In genomic region chr5:75167345-75167744, GRCh38 we compare ENCODE assay signal across 14 cellular contexts.
DNase-seq lines count a peak whose midpoint lies in the region; ATAC-seq and TF ChIP-seq lines count a peak whose summit lies in the region.
"Had no signal": no experiment of that assay in that cellular context is flagged by ENCODE, and none has a peak within 500 bp of the region (broad histone marks: within the 10 kb centered on the region; RNA-seq: fewer than 3 reads in every experiment).

No MANE protein-coding gene starts in this region.

- no peaks in the 10 kb centered on the region for H3K4me1 Mint-ChIP-seq in activated T-cell treated with anti-CD3 and anti-CD28 coated beads, Interleukin-2, amount 50 U/mL, for 72 hours (ENCODE audit: low read depth)
- H3K4me1 Mint-ChIP-seq: T-helper 17 cell had no signal

- H3K27ac Mint-ChIP-seq in activated T-cell treated with anti-CD3 and anti-CD28 coated beads, Interleukin-2, amount 50 U/mL, for 72 hours: no peak overlapping the region
- H3K27ac Mint-ChIP-seq: T-helper 17 cell had no signal

- H3K79me2 ChIP-seq in Loucy (ENCODE audit: insufficient read depth, low read length) (no peaks in the 10 kb centered on the region), osteoblast (ENCODE audit: insufficient read depth, low read length) (no peaks in the 10 kb centered on the region)

- H3K9me3 Mint-ChIP-seq in activated T-cell treated with anti-CD3 and anti-CD28 coated beads, Interleukin-2, amount 50 U/mL, for 72 hours: peaks cover under 1 to 1% of the 10 kb centered on the region in 2 donors

- H4K20me1 ChIP-seq in Loucy (ENCODE audit: insufficient read depth, low read length, poor library complexity, severe bottlenecking) (no peaks in the 10 kb centered on the region), osteoblast (ENCODE audit: insufficient read depth, low read length) (no peaks in the 10 kb centered on the region)

- H3K27ac ChIP-seq in osteoblast (ENCODE audit: low read depth, low read length): no peak overlapping the region
- H3K27ac ChIP-seq: skin epidermis had no signal

- H3F3A ChIP-seq in Loucy (ENCODE audit: low read depth): no peaks in the 10 kb centered on the region

- no peaks in the 10 kb centered on the region for H3K27me3 Mint-ChIP-seq in activated T-cell treated with anti-CD3 and anti-CD28 coated beads, Interleukin-2, amount 50 U/mL, for 72 hours (ENCODE audit: low read depth)
- H3K27me3 Mint-ChIP-seq: T-helper 17 cell had no signal

- H3K9me3 ChIP-seq in Loucy (ENCODE audit: insufficient read depth, low read depth, low read length) (no peaks in the 10 kb centered on the region), osteoblast (ENCODE audit: low read depth, low read length) (no peaks in the 10 kb centered on the region)
- H3K9me3 ChIP-seq: MG63 had no signal

- DNase-seq in DMS53 (lab: John Stamatoyannopoulos, UW) (peak; percentile 50), DMS53 treated with DMSO at 0.1 percent for 48 hours (lab: John Stamatoyannopoulos, UW; ENCODE audit: unreplicated experiment) (no peak), cardiac fibroblast (ENCODE audit: low read depth in 2 of 2) (peak in 1 of 2 donors; percentile 10), osteoblast (ENCODE audit: insufficient read length, low spot score, missing footprints) (no peak), globus pallidus (ENCODE audit: low spot score) (no peak)
- DNase-seq in activated T-cell treated with anti-CD3 and anti-CD28 coated beads, Interleukin-2, amount 50 U/mL, for 72 hours: no peak
- DNase-seq: 8988T, caudate nucleus, MG63, NCI-H526, T-helper 17 cell had no signal

- H3K27me3 ChIP-seq in Loucy (ENCODE audit: insufficient read depth, low read length, poor library complexity, severe bottlenecking): no peaks in the 10 kb centered on the region
- no peaks in the 10 kb centered on the region for H3K27me3 ChIP-seq in osteoblast (ENCODE audit: insufficient read depth, low read length)
- H3K27me3 ChIP-seq: MG63 had no signal

- peaks cover 9% of the 10 kb centered on the region for H3K4me1 ChIP-seq in Loucy (ENCODE audit: insufficient read depth, low read length, poor library complexity, severe bottlenecking)
- no peaks in the 10 kb centered on the region for H3K4me1 ChIP-seq in osteoblast (ENCODE audit: insufficient read depth, low read length)

- peaks cover 0 to under 1% of the 10 kb centered on the region in 2 donors for H3K36me3 Mint-ChIP-seq in activated T-cell treated with anti-CD3 and anti-CD28 coated beads, Interleukin-2, amount 50 U/mL, for 72 hours (ENCODE audit: insufficient read depth in 2 of 2)

- H2AFZ ChIP-seq in Loucy (ENCODE audit: low read length) (no peak overlapping the region), osteoblast (ENCODE audit: low read length) (no peak overlapping the region)

- TF ChIP-seq CTCF in Loucy (conservative IDR thresholded peaks at IDR 0.05; ENCODE audit: low read length) (peak; percentile 55), cardiac fibroblast (IDR thresholded peaks at IDR 0.05; ENCODE audit: low read depth, low read length) (peak; percentile 29), osteoblast (IDR thresholded peaks at IDR 0.05; ENCODE audit: extremely low read depth, low read depth, low read length) (peak; percentile 34)

- H3K9me2 ChIP-seq in Loucy (replicated peaks; ENCODE audit: low read depth, low read length): no peaks in the 10 kb centered on the region

- ATAC-seq in HG03521 (IDR thresholded peaks at IDR 0.05; ENCODE audit: unreplicated experiment): no peak
- ATAC-seq in activated T-cell treated with anti-CD3 and anti-CD28 coated beads, Interleukin-2, amount 50 U/mL, for 72 hours (replicated peaks in 1 of 2): no peak
- ATAC-seq: T-helper 17 cell had no signal

- no peak overlapping the region for H3K9ac ChIP-seq in Loucy (ENCODE audit: low read depth, low read length, poor library complexity, severe bottlenecking)

- no peak overlapping the region for H3K4me2 ChIP-seq in Loucy (ENCODE audit: low read depth, low read length, poor library complexity, severe bottlenecking)
- no peak overlapping the region for H3K4me2 ChIP-seq in osteoblast (ENCODE audit: insufficient read depth, low read length)

- no peaks in the 10 kb centered on the region for H3K36me3 ChIP-seq in Loucy (ENCODE audit: insufficient read depth, low read length)
- no peaks in the 10 kb centered on the region for H3K36me3 ChIP-seq in osteoblast (ENCODE audit: insufficient read depth, low read length)
- H3K36me3 ChIP-seq: MG63 had no signal

- H3K4me3 ChIP-seq in Loucy (ENCODE audit: low read length, poor library complexity, severe bottlenecking) (no peak overlapping the region), cardiac fibroblast (replicated peaks in 1 of 2; ENCODE audit: low read depth in 2 of 2, low read length in 2 of 2) (no peak overlapping the region), osteoblast (ENCODE audit: insufficient read depth, low read length) (no peak overlapping the region)
- H3K4me3 ChIP-seq: MG63, skin epidermis had no signal

- no peak overlapping the region for H3K4me3 Mint-ChIP-seq in activated T-cell treated with anti-CD3 and anti-CD28 coated beads, Interleukin-2, amount 50 U/mL, for 72 hours
- H3K4me3 Mint-ChIP-seq: T-helper 17 cell had no signal
